In the genomic region with DNA sequence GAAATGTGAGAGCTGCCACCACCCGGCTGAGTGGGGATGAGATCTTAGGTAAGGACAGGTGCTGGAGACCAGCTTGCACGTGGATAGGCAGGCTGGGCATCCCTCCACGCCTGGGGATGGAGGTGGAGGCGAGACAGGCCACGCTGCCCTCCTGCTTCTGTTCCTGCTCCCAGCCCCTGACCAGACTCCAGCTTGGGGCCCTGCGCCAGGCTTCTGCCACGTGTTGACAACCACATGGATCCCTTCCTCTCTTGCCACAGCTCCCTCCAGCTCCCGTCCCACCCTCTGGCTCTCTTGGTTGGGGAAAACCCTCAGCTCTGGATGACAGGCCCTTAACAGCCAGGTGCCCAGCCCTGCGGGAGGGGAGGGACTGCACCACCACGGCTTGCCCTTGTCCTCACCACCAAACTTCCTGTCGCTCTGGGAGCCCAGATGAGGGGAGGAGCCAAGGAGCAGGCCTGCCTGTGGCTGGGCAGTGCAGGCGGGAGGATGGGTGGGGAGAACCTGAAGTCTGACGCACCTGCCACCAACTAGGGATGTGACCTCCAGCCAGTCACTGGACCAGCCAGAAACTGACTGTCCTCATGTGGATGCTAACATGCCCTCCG, we compare ENCODE assay signal across 8 cellular contexts. TPM values are rescaled to one million over a fixed set of nuclear protein-coding genes. Genes with fewer than 3 reads are reported as not detected.
DNase-seq lines count a peak whose midpoint lies in the region; ATAC-seq, FAIRE-seq and TF ChIP-seq lines count a peak whose summit lies in the region.

No MANE protein-coding gene starts in this region.

- no peaks in the 10 kb centered on the region for H3K36me3 ChIP-seq in HepG2 (replicated peaks in 1 of 2; ENCODE audit: control insufficient read depth in 1 of 2, insufficient read depth in 2 of 2, low read length in 2 of 2)
- H3K36me3 ChIP-seq in upper lobe of right lung, result no peaks in the 10 kb centered on the region
- no peaks in the 10 kb centered on the region for H3K36me3 ChIP-seq in brain microvascular endothelial cell (replicated peaks)

- H3K4me3 ChIP-seq in HepG2 (replicated peaks in 1 of 3; ENCODE audit: insufficient read depth in 1 of 3, low read depth in 2 of 3, low read length in 3 of 3) (no peak overlapping the region), upper lobe of right lung (no peak overlapping the region), brain microvascular endothelial cell (ENCODE audit: low read depth, low read length) (no peak overlapping the region)

- TF ChIP-seq CTCF in GM10248 (IDR thresholded peaks at IDR 0.05; ENCODE audit: control extremely low read depth, extremely low read depth, low read depth, missing control alignments) (no peak), HepG2 (CRISPR knock-in tag; IDR thresholded peaks at IDR 0.05) (no peak), upper lobe of right lung (IDR thresholded peaks at IDR 0.05) (no peak), brain microvascular endothelial cell (IDR thresholded peaks at IDR 0.05; ENCODE audit: low read depth, low read length, missing control alignments) (no peak)

- no peak for ATAC-seq in HepG2
- ATAC-seq in upper lobe of right lung, result peak; percentile 51
- no peak for ATAC-seq in GM19351 (IDR thresholded peaks at IDR 0.05; ENCODE audit: unreplicated experiment)
- ATAC-seq in GM18520 (IDR thresholded peaks at IDR 0.05; ENCODE audit: unreplicated experiment), result no peak

- no peak overlapping the region for H3K4me2 ChIP-seq in HepG2 (ENCODE audit: low read depth, low read length)

- H3K27me3 ChIP-seq in HepG2 (ENCODE audit: control insufficient read depth in 1 of 2, insufficient read depth in 2 of 2, low read length in 2 of 2) (peaks cover 6 to 66% of the 10 kb centered on the region in 2 experiments; a peak in 4 of 5 replicates), upper lobe of right lung (peaks cover 3% of the 10 kb centered on the region), brain microvascular endothelial cell (replicated peaks) (no peaks in the 10 kb centered on the region)

- H4K20me1 ChIP-seq in HepG2 (ENCODE audit: insufficient read depth, low read length), result no peaks in the 10 kb centered on the region

- DNase-seq in GM10248 (ENCODE audit: extremely low spot score), result peak; percentile 15
- DNase-seq in NCI-H187 (lab: John Stamatoyannopoulos, UW), result peak; percentile 92 to 95
- DNase-seq in activated CD8-positive, alpha-beta memory T cell treated with anti-CD3 and anti-CD28 coated beads, Interleukin-2, amount 50 U/mL, for 48 hours, result peak; percentile 69
- DNase-seq in HepG2 (ENCODE audit: low spot score), result no peak
- DNase-seq in upper lobe of right lung, result peak; percentile 64
- no peak for DNase-seq in brain microvascular endothelial cell

- POLR2A ChIA-PET in GM10248 (lab: Yijun Ruan, JAX), result no interaction called here
- POLR2A ChIA-PET in HepG2 (lab: Yijun Ruan, JAX), result no interaction called here

- 14% methylated on average over 11 of the region's 14 CpGs for WGBS in HepG2 (ENCODE audit: low lambda C conversion rate)

- H3K9me3 ChIP-seq in HepG2 (ENCODE audit: low read length), result no peaks in the 10 kb centered on the region
- H3K9me3 ChIP-seq in upper lobe of right lung, result no peaks in the 10 kb centered on the region

- H3K9ac ChIP-seq in HepG2 (ENCODE audit: insufficient read depth, low read depth, low read length), result no peak overlapping the region

- in situ Hi-C loops in HepG2 (cut with HindIII; ENCODE audit: extremely low pct_ligation_motif_present, low pct_unique_long_range_greater_than_20kb), result no loop called here
- in situ Hi-C loops in brain microvascular endothelial cell (cut with HindIII; ENCODE audit: low pct_ligation_motif_present, low sequenced_read_pairs), result no loop called here

- FAIRE-seq in HepG2 (lab: Jason Lieb, UNC), result no peak

- BruUV-seq in HepG2 (replicated peaks; lab: Mats Ljungman, UMichigan), result no TSS peak

- TF ChIP-seq EP300 in HepG2 (IDR thresholded peaks at IDR 0.05; ENCODE audit: low read depth in 2 of 2, low read length in 2 of 2) (no peak), HepG2 (CRISPR knock-in tag; IDR thresholded peaks at IDR 0.05; ENCODE audit: borderline replicate concordance) (no peak)

- TF ChIP-seq RAD21 in HepG2 (CRISPR knock-in tag; IDR thresholded peaks at IDR 0.05), result no peak

- TF ChIP-seq POLR2A in HepG2 (IDR thresholded peaks at IDR 0.05; ENCODE audit: insufficient read depth in 1 of 2, low read depth in 2 of 2, low read length in 2 of 2), result no peak

- H2AFZ ChIP-seq in HepG2 (ENCODE audit: low read length), result no peak overlapping the region

- CTCF ChIA-PET in GM10248 (lab: Yijun Ruan, JAX), result interaction anchor here (1.2 kb wide), 1 partner anchor 12 kb away, joined by 3 read pairs; no protein-coding TSS in a partner anchor
- CTCF ChIA-PET in HepG2 (lab: Yijun Ruan, JAX; ENCODE audit: low intra/inter-chr PET ratio, low total read pairs), result no interaction called here

- no peak overlapping the region for H3K27ac ChIP-seq in HepG2 (ENCODE audit: extremely low read length, insufficient read depth, low read length)
- H3K27ac ChIP-seq in upper lobe of right lung, result no peak overlapping the region
- no peak overlapping the region for H3K27ac ChIP-seq in brain microvascular endothelial cell

- intact Hi-C loops in HepG2 (cut with micrococcal nuclease; ENCODE audit: unreplicated experiment), result no loop called here
- intact Hi-C loops in upper lobe of right lung (cut with DNase I), result no loop called here

- H3K4me1 ChIP-seq in HepG2 (ENCODE audit: insufficient read depth, low read length) (no peaks in the 10 kb centered on the region), upper lobe of right lung (no peaks in the 10 kb centered on the region)

- H3K79me2 ChIP-seq in HepG2 (ENCODE audit: insufficient read depth, low read length), result no peaks in the 10 kb centered on the region

TF ChIP-seq in HepG2, 621 proteins besides CTCF, POLR2A, EP300 and RAD21 (continues in another document):
- TF ChIP-seq AKAP8 (CRISPR knock-in tag; IDR thresholded peaks at IDR 0.05) (no peak), NFIC (IDR thresholded peaks at IDR 0.05; ENCODE audit: low read length) (no peak), ZNF24 (IDR thresholded peaks at IDR 0.05) (no peak)

RNA-seq across cellular contexts. Expression of gene KCNH2, which starts 36.0 kb away (rescaled TPM):
- total RNA-seq in HepG2 (2016; rRNA removed; fragmentation: Illumina TruSeq; extraction: Trizol), result 0.11 TPM in 1 of 2 replicates, not detected in the other
- total RNA-seq in HepG2 (2016; cell fraction: cytosol; rRNA removed; fragmentation: Illumina TruSeq; extraction: Trizol; ENCODE audit: low read depth), result not detected in 2 replicates
- 0.13 TPM in 1 of 2 replicates, not detected in the other for total RNA-seq in HepG2 (2016; cell fraction: insoluble cytoplasmic fraction; rRNA removed; fragmentation: Illumina TruSeq; extraction: Trizol)
- total RNA-seq in HepG2 (2016; cell fraction: membrane; rRNA removed; fragmentation: Illumina TruSeq; extraction: Trizol), result 0.07 and 0.09 TPM in 2 replicates
- total RNA-seq in HepG2 (2016; cell fraction: nucleus; rRNA removed; fragmentation: Illumina TruSeq; extraction: Trizol), result 0.09 and 0.28 TPM in 2 replicates
- 0.09 and 0.12 TPM in 2 replicates for polyA plus RNA-seq in HepG2 (2011; rRNA removed)
- 0.09 and 0.11 TPM in 2 replicates for polyA plus RNA-seq in HepG2 (2011; cell fraction: cytosol; rRNA removed)
- polyA plus RNA-seq in HepG2 (2011; cell fraction: nucleus; rRNA removed), result 0.32 and 0.38 TPM in 2 replicates
- 0.07 TPM in 1 of 2 replicates, not detected in the other for polyA plus RNA-seq in HepG2 (2012)
- 0.03 TPM in 1 of 2 replicates, not detected in the other for polyA plus RNA-seq in HepG2 (2016; cell fraction: cytosol; fragmentation: Illumina TruSeq; extraction: Trizol; ENCODE audit: low read depth)
- not detected in 2 replicates for polyA plus RNA-seq in HepG2 (2016; cell fraction: insoluble cytoplasmic fraction; fragmentation: Illumina TruSeq; extraction: Trizol; ENCODE audit: low read depth)
- 0.06 TPM in 1 of 2 replicates, not detected in the other for polyA plus RNA-seq in HepG2 (2016; cell fraction: membrane; fragmentation: Illumina TruSeq; extraction: Trizol; ENCODE audit: low read depth)
- polyA plus RNA-seq in HepG2 (2016; cell fraction: nucleus; fragmentation: Illumina TruSeq; extraction: Trizol; ENCODE audit: insufficient read depth, low read depth), result not detected in 2 replicates
- polyA minus RNA-seq in HepG2 (2011; rRNA and poly(A)+ RNA removed; ENCODE audit: low replicate concordance), result 0.74 and 1.2 TPM in 2 replicates
- polyA minus RNA-seq in HepG2 (2011; cell fraction: cytosol; rRNA and poly(A)+ RNA removed), result 0.30 TPM in 1 of 2 replicates, not detected in the other
- 0.13 TPM in 1 of 2 replicates, not detected in the other for polyA minus RNA-seq in HepG2 (2011; cell fraction: nucleus; rRNA and poly(A)+ RNA removed)
- total RNA-seq in upper lobe of right lung, result 3.6 TPM

RNA-seq across cellular contexts. Expression of gene NOS3, which starts 48.7 kb away (rescaled TPM):
- 3.7 and 4.8 TPM in 2 replicates for total RNA-seq in HepG2 (2016; rRNA removed; fragmentation: Illumina TruSeq; extraction: Trizol)
- 2.6 and 2.9 TPM in 2 replicates for total RNA-seq in HepG2 (2016; cell fraction: cytosol; rRNA removed; fragmentation: Illumina TruSeq; extraction: Trizol; ENCODE audit: low read depth)
- 4.2 and 4.4 TPM in 2 replicates for total RNA-seq in HepG2 (2016; cell fraction: insoluble cytoplasmic fraction; rRNA removed; fragmentation: Illumina TruSeq; extraction: Trizol)
- total RNA-seq in HepG2 (2016; cell fraction: membrane; rRNA removed; fragmentation: Illumina TruSeq; extraction: Trizol), result 3.6 and 5.1 TPM in 2 replicates
- total RNA-seq in HepG2 (2016; cell fraction: nucleus; rRNA removed; fragmentation: Illumina TruSeq; extraction: Trizol), result 3.2 and 5.3 TPM in 2 replicates
- polyA plus RNA-seq in HepG2 (2011; rRNA removed), result 7.5 and 10.1 TPM in 2 replicates
- polyA plus RNA-seq in HepG2 (2011; cell fraction: cytosol; rRNA removed), result 5.8 and 10.0 TPM in 2 replicates
- polyA plus RNA-seq in HepG2 (2011; cell fraction: nucleus; rRNA removed), result 17.6 and 19.9 TPM in 2 replicates
- polyA plus RNA-seq in HepG2 (2012), result 4.8 and 5.0 TPM in 2 replicates
- polyA plus RNA-seq in HepG2 (2016; cell fraction: cytosol; fragmentation: Illumina TruSeq; extraction: Trizol; ENCODE audit: low read depth), result 3.9 and 4.8 TPM in 2 replicates
- 7.8 and 8.1 TPM in 2 replicates for polyA plus RNA-seq in HepG2 (2016; cell fraction: insoluble cytoplasmic fraction; fragmentation: Illumina TruSeq; extraction: Trizol; ENCODE audit: low read depth)
- 5.6 and 8.0 TPM in 2 replicates for polyA plus RNA-seq in HepG2 (2016; cell fraction: membrane; fragmentation: Illumina TruSeq; extraction: Trizol; ENCODE audit: low read depth)
- 5.7 and 8.2 TPM in 2 replicates for polyA plus RNA-seq in HepG2 (2016; cell fraction: nucleus; fragmentation: Illumina TruSeq; extraction: Trizol; ENCODE audit: insufficient read depth, low read depth)
- polyA minus RNA-seq in HepG2 (2011; rRNA and poly(A)+ RNA removed; ENCODE audit: low replicate concordance), result 0.65 and 23.1 TPM in 2 replicates
- polyA minus RNA-seq in HepG2 (2011; cell fraction: cytosol; rRNA and poly(A)+ RNA removed), result 8.4 and 12.0 TPM in 2 replicates
- polyA minus RNA-seq in HepG2 (2011; cell fraction: nucleus; rRNA and poly(A)+ RNA removed), result 5.0 and 6.3 TPM in 2 replicates
- total RNA-seq in upper lobe of right lung, result 42.9 TPM

Comparison
In these comparisons a context has a peak if more than half of its experiments do, and no peak if none do; other contexts are left out.
1. DNase-seq: peak in GM10248 (single experiment), NCI-H187 (2 of 2), activated CD8-positive, alpha-beta memory T cell treated with anti-CD3 and anti-CD28 coated beads, Interleukin-2, amount 50 U/mL, for 48 hours (single experiment) and upper lobe of right lung (single experiment); none in HepG2 (single experiment) and brain microvascular endothelial cell (single experiment).